ENCODE assay signal across 25 cellular contexts in the genomic region with DNA sequence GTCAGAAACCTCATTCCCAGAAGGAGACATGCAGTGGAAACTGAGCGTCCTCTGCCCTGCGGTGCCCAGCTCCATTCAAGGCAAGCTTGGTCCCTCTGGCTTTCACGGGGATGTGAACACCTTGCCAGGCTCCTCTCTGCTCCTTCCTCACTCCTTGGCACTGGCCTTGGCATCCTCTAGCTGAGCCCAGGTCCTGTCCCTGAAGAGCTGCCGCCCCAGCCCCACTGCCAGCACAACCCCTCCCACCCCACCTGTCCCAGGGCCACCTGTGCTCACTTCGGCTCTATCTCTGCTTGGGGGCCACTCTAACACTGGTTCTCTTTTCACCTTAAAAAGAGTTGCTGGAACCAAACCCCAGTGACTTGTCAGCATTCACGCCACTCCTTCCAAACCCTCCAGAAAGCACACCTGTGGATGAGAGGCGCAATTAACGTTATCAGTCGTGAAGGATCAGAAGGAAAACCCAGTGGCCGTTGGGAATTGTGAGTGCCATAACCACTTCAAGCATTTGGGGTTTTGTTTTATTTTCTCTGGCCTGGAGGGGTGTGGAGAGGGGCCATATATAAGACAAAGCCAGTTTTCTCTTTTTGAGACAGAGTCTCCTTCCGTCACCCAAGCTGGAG.
"Had no signal": no experiment of that assay in that cellular context is flagged by ENCODE, and none has a peak within 500 bp of the region (broad histone marks: within the 10 kb centered on the region; RNA-seq: fewer than 3 reads in every experiment).

No MANE protein-coding gene starts in this region.

- H3K9me3 ChIP-seq: breast epithelium, Peyer's patch had no signal

- H3K4me1 ChIP-seq: breast epithelium had no signal

- DNase-seq: activated B cell treated with CpG ODN at 0.5 μM for 24 hours; activated CD4-positive, alpha-beta memory T cell treated with anti-CD3 and anti-CD28 coated beads, Interleukin-2, amount 10 ng/mL, durations not matched to agents 7 days and 5 days; activated CD4-positive, alpha-beta T cell treated with anti-CD3 and anti-CD28 coated beads for 1 hour; activated CD4-positive, alpha-beta T cell treated with anti-CD3 and anti-CD28 coated beads, Interleukin-2, amount 50 U/mL, for 1 hour; activated naive CD4-positive, alpha-beta T cell treated with anti-CD3 and anti-CD28 coated beads, Interleukin-2, amount 50 U/mL, for 16 hours; activated naive CD8-positive, alpha-beta T cell treated with anti-CD3 and anti-CD28 coated beads, Interleukin-2, amount 10 ng/mL, durations not matched to agents 7 days and 5 days; activated T-cell treated with anti-CD3 and anti-CD28 coated beads for 4 hours; activated T-cell treated with anti-CD3 and anti-CD28 coated beads, Interleukin-2, amount 50 U/mL, for 48 hours; aorta; caudate nucleus; IMR-90; Kasumi-1; KBM-7; NCI-H1105 treated with DMSO at 0.1 percent for 48 hours; NCI-H1436 treated with DMSO at 0.1 percent for 48 hours; NCI-H187 treated with DMSO at 0.1 percent for 48 hours; NCI-H2081 treated with DMSO at 0.1 percent for 48 hours; NCI-H524; Peyer's patch; SHP77 treated with DMSO at 0.1 percent for 48 hours; T-helper 2 cell; T1000 had no signal

- H3K36me3 Mint-ChIP-seq: activated naive CD8-positive, alpha-beta T cell treated with anti-CD3 and anti-CD28 coated beads, Interleukin-2, amount 10 ng/mL, durations not matched to agents 7 days and 5 days had no signal

- H3K4me3 ChIP-seq: breast epithelium, Peyer's patch had no signal

- H3K4me3 Mint-ChIP-seq: activated B cell treated with CpG ODN at 0.5 μM for 24 hours; activated CD4-positive, alpha-beta memory T cell treated with anti-CD3 and anti-CD28 coated beads, Interleukin-2, amount 10 ng/mL, durations not matched to agents 7 days and 5 days; activated naive CD8-positive, alpha-beta T cell treated with anti-CD3 and anti-CD28 coated beads, Interleukin-2, amount 10 ng/mL, durations not matched to agents 7 days and 5 days had no signal

- H3K36me3 ChIP-seq: breast epithelium, Peyer's patch had no signal

- H3K4me1 Mint-ChIP-seq: activated B cell treated with CpG ODN at 0.5 μM for 24 hours; activated CD4-positive, alpha-beta memory T cell treated with anti-CD3 and anti-CD28 coated beads, Interleukin-2, amount 10 ng/mL, durations not matched to agents 7 days and 5 days; activated naive CD8-positive, alpha-beta T cell treated with anti-CD3 and anti-CD28 coated beads, Interleukin-2, amount 10 ng/mL, durations not matched to agents 7 days and 5 days had no signal

- H3K27me3 ChIP-seq: breast epithelium, Peyer's patch had no signal

- H3K27ac Mint-ChIP-seq: activated B cell treated with CpG ODN at 0.5 μM for 24 hours; activated CD4-positive, alpha-beta memory T cell treated with anti-CD3 and anti-CD28 coated beads, Interleukin-2, amount 10 ng/mL, durations not matched to agents 7 days and 5 days; activated naive CD8-positive, alpha-beta T cell treated with anti-CD3 and anti-CD28 coated beads, Interleukin-2, amount 10 ng/mL, durations not matched to agents 7 days and 5 days; activated T-helper 2 cell treated with anti-CD3 and anti-CD28 coated beads, Interferon-gamma antibody, Interleukin-2, Interleukin-4, amounts not matched to agents 10 μg/mL and 5 μg/mL and 100 μg/mL, durations not matched to agents 14 hours and 24 hours and 36 hours had no signal

- H3K9me3 Mint-ChIP-seq: activated B cell treated with CpG ODN at 0.5 μM for 24 hours; activated CD4-positive, alpha-beta memory T cell treated with anti-CD3 and anti-CD28 coated beads, Interleukin-2, amount 10 ng/mL, durations not matched to agents 7 days and 5 days; activated naive CD8-positive, alpha-beta T cell treated with anti-CD3 and anti-CD28 coated beads, Interleukin-2, amount 10 ng/mL, durations not matched to agents 7 days and 5 days; activated T-helper 2 cell treated with anti-CD3 and anti-CD28 coated beads, Interferon-gamma antibody, Interleukin-2, Interleukin-4, amounts not matched to agents 10 μg/mL and 5 μg/mL and 100 μg/mL, durations not matched to agents 14 hours and 24 hours and 36 hours had no signal

- H3K27ac ChIP-seq: breast epithelium, Peyer's patch, RWPE1 had no signal
